Comparison of ENCODE assay signal across 1 cellular context in the genomic region with DNA sequence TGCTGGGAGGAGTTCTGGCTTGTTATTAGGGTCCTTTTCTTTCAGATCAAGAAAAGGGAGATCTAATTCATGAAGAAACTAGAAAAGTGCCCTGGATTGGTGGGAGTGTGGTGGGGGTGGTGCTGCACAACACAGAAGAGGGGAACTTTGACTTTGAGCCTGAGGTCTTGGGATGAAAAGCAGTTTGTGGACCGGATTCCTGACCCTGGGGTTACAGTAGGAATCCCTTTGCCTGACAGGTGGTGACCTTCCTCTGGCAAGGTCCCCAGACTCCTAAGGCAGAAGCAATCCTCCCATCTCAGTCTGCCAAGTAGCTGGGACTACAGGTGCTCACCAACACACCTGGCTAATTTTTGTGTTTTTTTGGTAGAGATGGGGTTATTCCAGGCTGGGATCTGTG.
A peak's percentile ranks its signal among the peaks of the same experiment; 100 is the strongest.
TF ChIP-seq lines count a peak whose summit lies in the region.

No MANE protein-coding gene starts in this region.

TF ChIP-seq in HepG2, 621 proteins besides CTCF, POLR2A, EP300 and RAD21 (continued from another document):
- TF ChIP-seq ZNF263 (CRISPR knock-in tag; IDR thresholded peaks at IDR 0.05) (0 out of 2 replicates have a peak, but pooled peaks have one; percentile 29), HMG20A (CRISPR knock-in tag; IDR thresholded peaks at IDR 0.05; ENCODE audit: borderline replicate concordance) (peak; percentile 61; the same call in 1 of the 2 replicates), SOX6 (IDR thresholded peaks at IDR 0.05) (no peak), SOX6 (CRISPR knock-in tag; IDR thresholded peaks at IDR 0.05) (peak; percentile 67), NR2F6 (IDR thresholded peaks at IDR 0.05) (peak; percentile 94), NR2F6 (CRISPR knock-in tag; IDR thresholded peaks at IDR 0.05) (peak; percentile 96), ZMYM4 (CRISPR knock-in tag; IDR thresholded peaks at IDR 0.05) (peak; percentile 53; the same call in 1 of the 2 replicates), AHDC1 (CRISPR knock-in tag; IDR thresholded peaks at IDR 0.05; ENCODE audit: borderline replicate concordance) (0 out of 2 replicates have a peak, but pooled peaks have one; percentile 39), ZNF7 (CRISPR knock-in tag; IDR thresholded peaks at IDR 0.05) (no peak), NR2F1 (CRISPR knock-in tag; IDR thresholded peaks at IDR 0.05) (peak; percentile 91), IKZF5 (CRISPR knock-in tag; IDR thresholded peaks at IDR 0.05) (peak; percentile 61), FOXJ3 (CRISPR knock-in tag; IDR thresholded peaks at IDR 0.05; ENCODE audit: borderline replicate concordance) (peak; percentile 52; the same call in 1 of the 2 replicates), SKI (IDR thresholded peaks at IDR 0.05; ENCODE audit: partially characterized antibody) (peak; percentile 19), ZKSCAN5 (CRISPR knock-in tag; IDR thresholded peaks at IDR 0.05) (no peak)
- TF ChIP-seq, protein P1, sequence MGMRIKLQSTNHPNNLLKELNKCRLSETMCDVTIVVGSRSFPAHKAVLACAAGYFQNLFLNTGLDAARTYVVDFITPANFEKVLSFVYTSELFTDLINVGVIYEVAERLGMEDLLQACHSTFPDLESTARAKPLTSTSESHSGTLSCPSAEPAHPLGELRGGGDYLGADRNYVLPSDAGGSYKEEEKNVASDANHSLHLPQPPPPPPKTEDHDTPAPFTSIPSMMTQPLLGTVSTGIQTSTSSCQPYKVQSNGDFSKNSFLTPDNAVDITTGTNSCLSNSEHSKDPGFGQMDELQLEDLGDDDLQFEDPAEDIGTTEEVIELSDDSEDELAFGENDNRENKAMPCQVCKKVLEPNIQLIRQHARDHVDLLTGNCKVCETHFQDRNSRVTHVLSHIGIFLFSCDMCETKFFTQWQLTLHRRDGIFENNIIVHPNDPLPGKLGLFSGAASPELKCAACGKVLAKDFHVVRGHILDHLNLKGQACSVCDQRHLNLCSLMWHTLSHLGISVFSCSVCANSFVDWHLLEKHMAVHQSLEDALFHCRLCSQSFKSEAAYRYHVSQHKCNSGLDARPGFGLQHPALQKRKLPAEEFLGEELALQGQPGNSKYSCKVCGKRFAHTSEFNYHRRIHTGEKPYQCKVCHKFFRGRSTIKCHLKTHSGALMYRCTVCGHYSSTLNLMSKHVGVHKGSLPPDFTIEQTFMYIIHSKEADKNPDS (CRISPR knock-in tag; IDR thresholded peaks at IDR 0.05): 0 out of 2 replicates have a peak, but pooled peaks have one; percentile 38
- TF ChIP-seq, protein P2, sequence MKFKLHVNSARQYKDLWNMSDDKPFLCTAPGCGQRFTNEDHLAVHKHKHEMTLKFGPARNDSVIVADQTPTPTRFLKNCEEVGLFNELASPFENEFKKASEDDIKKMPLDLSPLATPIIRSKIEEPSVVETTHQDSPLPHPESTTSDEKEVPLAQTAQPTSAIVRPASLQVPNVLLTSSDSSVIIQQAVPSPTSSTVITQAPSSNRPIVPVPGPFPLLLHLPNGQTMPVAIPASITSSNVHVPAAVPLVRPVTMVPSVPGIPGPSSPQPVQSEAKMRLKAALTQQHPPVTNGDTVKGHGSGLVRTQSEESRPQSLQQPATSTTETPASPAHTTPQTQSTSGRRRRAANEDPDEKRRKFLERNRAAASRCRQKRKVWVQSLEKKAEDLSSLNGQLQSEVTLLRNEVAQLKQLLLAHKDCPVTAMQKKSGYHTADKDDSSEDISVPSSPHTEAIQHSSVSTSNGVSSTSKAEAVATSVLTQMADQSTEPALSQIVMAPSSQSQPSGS (CRISPR knock-in tag; IDR thresholded peaks at IDR 0.05): 0 out of 2 replicates have a peak, but pooled peaks have one; percentile 29
TF ChIP-seq in HepG2: peak in this region for 86.
